1 cellular context compared by ENCODE assay signal in genomic region chr20:23764630-23765029, GRCh38. TPM values are rescaled to one million over a fixed set of nuclear protein-coding genes. Genes with fewer than 3 reads are reported as not detected.
"Had no signal": no experiment of that assay in that cellular context is flagged by ENCODE, and none has a peak within 500 bp of the region (broad histone marks: within the 10 kb centered on the region; RNA-seq: fewer than 3 reads in every experiment).

No MANE protein-coding gene starts in this region.

RNA-seq across cellular contexts. Expression of gene CST1, which starts 13.9 kb away (rescaled TPM):
- polyA plus RNA-seq: IgD-negative memory B cell had no signal
